In genomic region chr9:89606049-89606481, GRCh38 we compare ENCODE assay signal across 8 cellular contexts. TPM values are rescaled to one million over a fixed set of nuclear protein-coding genes. Genes with fewer than 3 reads are reported as not detected.
DNase-seq lines count a peak whose midpoint lies in the region; ATAC-seq, FAIRE-seq and TF ChIP-seq lines count a peak whose summit lies in the region.

No MANE protein-coding gene starts in this region.

- no peak for TF ChIP-seq EP300 in upper lobe of left lung (IDR thresholded peaks at IDR 0.05)

- peaks cover 37 to 50% (median 40%) of the 10 kb centered on the region in 4 donors for H3K4me1 ChIP-seq in upper lobe of left lung

- peak overlapping the region; percentile 62 to 91 (median 78) for H3K4me3 ChIP-seq in upper lobe of left lung

- no peaks in the 10 kb centered on the region for H3K36me3 Mint-ChIP-seq in glutamatergic neuron (ENCODE audit: unreplicated experiment)
- no peaks in the 10 kb centered on the region for H3K36me3 Mint-ChIP-seq in neural crest cell (ENCODE audit: low read depth)

- TF ChIP-seq POLR2A in upper lobe of left lung (IDR thresholded peaks at IDR 0.05): peak in 2 of 4 donors; percentile 31 to 60

- H3K9me3 Mint-ChIP-seq in glutamatergic neuron (ENCODE audit: unreplicated experiment): peaks cover 35% of the 10 kb centered on the region
- no peaks in the 10 kb centered on the region for H3K9me3 Mint-ChIP-seq in neural crest cell

- H3K4me3 Mint-ChIP-seq in glutamatergic neuron (ENCODE audit: unreplicated experiment): peak overlapping the region; percentile 98
- H3K4me3 Mint-ChIP-seq in neural crest cell: peak overlapping the region; percentile 93

- H3K4me1 Mint-ChIP-seq in glutamatergic neuron (ENCODE audit: low read depth, unreplicated experiment): peaks cover 35% of the 10 kb centered on the region
- H3K4me1 Mint-ChIP-seq in neural crest cell: peaks cover 37% of the 10 kb centered on the region

- peak in 2 of 3 experiments; percentile 10 to 13 for DNase-seq in activated CD8-positive, alpha-beta memory T cell treated with anti-CD3 and anti-CD28 coated beads for 48 hours (ENCODE audit: low read depth in 2 of 3, low spot score in 2 of 3)
- DNase-seq in activated CD8-positive, alpha-beta memory T cell treated with anti-CD3 and anti-CD28 coated beads for 24 hours: no peak
- DNase-seq in RPMI7951 (ENCODE audit: low read depth): peak; percentile 86
- DNase-seq in glutamatergic neuron: peak; percentile 67
- peak; percentile 36 for DNase-seq in neural crest cell (ENCODE audit: low read depth, low spot score)
- DNase-seq in upper lobe of left lung: peak; percentile 90 to 92
- DNase-seq in GM19239 (ENCODE audit: insufficient read length, low spot score): no peak

- peak; percentile 82 to 85 for ATAC-seq in upper lobe of left lung (ENCODE audit: low FRiP score in 2 of 2)

- H3K27ac Mint-ChIP-seq in glutamatergic neuron (ENCODE audit: unreplicated experiment) (peak overlapping the region; percentile 99), neural crest cell (ENCODE audit: unreplicated experiment) (peak overlapping the region; percentile 78)

- TF ChIP-seq CTCF in glutamatergic neuron (IDR thresholded peaks at IDR 0.05; ENCODE audit: partially characterized antibody, unreplicated experiment) (no peak), neural crest cell (conservative IDR thresholded peaks at IDR 0.05) (no peak), upper lobe of left lung (IDR thresholded peaks at IDR 0.05) (no peak)

- peaks cover 28% of the 10 kb centered on the region for H3K27me3 Mint-ChIP-seq in glutamatergic neuron (ENCODE audit: unreplicated experiment)
- H3K27me3 Mint-ChIP-seq in neural crest cell (ENCODE audit: low read depth): peaks cover 89% of the 10 kb centered on the region

- no peaks in the 10 kb centered on the region for H3K9me3 ChIP-seq in upper lobe of left lung

- no peak for FAIRE-seq in GM19239 (lab: Jason Lieb, UNC)

- H3K36me3 ChIP-seq in upper lobe of left lung: peaks cover 0 to 4% (median 0%) of the 10 kb centered on the region in 4 donors

- peak overlapping the region; percentile 11 for H3K27ac ChIP-seq in adipose tissue (ENCODE audit: low read depth, low read length)
- H3K27ac ChIP-seq in upper lobe of left lung: peak overlapping the region; percentile 88 to 97 (median 94)

- no peaks in the 10 kb centered on the region for H3K27me3 ChIP-seq in upper lobe of left lung

- 4 to 11% (median 6%) methylated on average over 36 of the region's 36 CpGs for WGBS in adipose tissue, 3 donors
- WGBS in upper lobe of left lung, 2 donors: 2 to 20% methylated on average over 6 to 34 of the region's 36 CpGs

RNA-seq across cellular contexts. Expression of gene GADD45G, which starts 1.3 kb away (rescaled TPM):
- total RNA-seq in RPMI7951 (2014; rRNA removed; shearing (Covaris generic)): 0.12 TPM in 1 of 2 replicates, not detected in the other
- 10 to 100 TPM in 2 of 3 donors, 1 to 10 TPM in 1; 5.3 to 45.2 (median 17.8) TPM for polyA plus RNA-seq in adipose tissue
- total RNA-seq in glutamatergic neuron (ENCODE audit: unreplicated experiment) (124 TPM), neural crest cell (11.9 and 13.3 TPM in 2 replicates), upper lobe of left lung (10 to 100 TPM; 12.6 to 46.1 (median 20.1) TPM)

Comparison
In these comparisons a context has a peak if more than half of its experiments do, and no peak if none do; other contexts are left out.
1. DNase-seq: peak in activated CD8-positive, alpha-beta memory T cell treated with anti-CD3 and anti-CD28 coated beads for 48 hours (2 of 3), RPMI7951 (single experiment), glutamatergic neuron (single experiment), neural crest cell (single experiment) and upper lobe of left lung (2 of 2); none in activated CD8-positive, alpha-beta memory T cell treated with anti-CD3 and anti-CD28 coated beads for 24 hours (single experiment) and GM19239 (single experiment).
2. RNA of gene GADD45G, which starts 1.3 kb away (total RNA-seq): 124 TPM in glutamatergic neuron (single experiment), 12.6 to 46.1 TPM in upper lobe of left lung and 11.9 to 13.3 TPM in neural crest cell; 0.12 TPM in RPMI7951; every median in the first group is over 10 times any median in the second.